In the genomic region with DNA sequence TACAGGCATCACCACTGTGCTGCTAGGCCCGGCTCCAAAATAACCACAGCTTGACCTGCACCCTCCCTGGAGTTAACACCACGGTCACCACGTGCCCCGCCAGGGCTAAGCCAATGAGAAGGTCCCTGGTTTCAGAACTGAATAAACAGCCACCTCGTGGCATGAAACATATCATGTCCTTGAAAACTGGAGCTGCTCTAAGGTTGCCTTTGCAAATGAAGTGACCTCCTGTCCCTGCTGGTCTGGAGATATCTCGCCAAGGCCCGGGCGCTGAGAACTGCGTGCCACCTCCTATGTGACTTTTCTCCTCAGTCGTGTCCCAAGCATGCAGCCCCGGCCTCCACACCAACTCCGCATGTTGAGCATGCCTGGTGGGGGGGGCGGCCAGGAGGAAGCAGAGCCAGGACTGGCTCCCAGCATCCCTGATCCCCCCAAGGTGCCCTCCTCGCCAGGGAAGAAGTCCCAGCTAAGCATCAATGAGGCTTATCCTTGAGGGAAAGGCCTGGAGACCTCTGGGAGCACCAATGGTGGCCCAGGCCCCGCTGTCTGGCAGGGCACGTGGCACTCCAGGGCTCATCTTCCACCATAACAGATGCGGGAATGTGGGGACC, we compare ENCODE assay signal across 1 cellular context.
TF ChIP-seq lines count a peak whose summit lies in the region.

No MANE protein-coding gene starts in this region.

TF ChIP-seq in SK-N-SH treated with all-trans-retinoic acid at 6 μM for 48 hours, 23 proteins besides CTCF, POLR2A, EP300 and RAD21 (continued from another document):
- TF ChIP-seq, protein P1, sequence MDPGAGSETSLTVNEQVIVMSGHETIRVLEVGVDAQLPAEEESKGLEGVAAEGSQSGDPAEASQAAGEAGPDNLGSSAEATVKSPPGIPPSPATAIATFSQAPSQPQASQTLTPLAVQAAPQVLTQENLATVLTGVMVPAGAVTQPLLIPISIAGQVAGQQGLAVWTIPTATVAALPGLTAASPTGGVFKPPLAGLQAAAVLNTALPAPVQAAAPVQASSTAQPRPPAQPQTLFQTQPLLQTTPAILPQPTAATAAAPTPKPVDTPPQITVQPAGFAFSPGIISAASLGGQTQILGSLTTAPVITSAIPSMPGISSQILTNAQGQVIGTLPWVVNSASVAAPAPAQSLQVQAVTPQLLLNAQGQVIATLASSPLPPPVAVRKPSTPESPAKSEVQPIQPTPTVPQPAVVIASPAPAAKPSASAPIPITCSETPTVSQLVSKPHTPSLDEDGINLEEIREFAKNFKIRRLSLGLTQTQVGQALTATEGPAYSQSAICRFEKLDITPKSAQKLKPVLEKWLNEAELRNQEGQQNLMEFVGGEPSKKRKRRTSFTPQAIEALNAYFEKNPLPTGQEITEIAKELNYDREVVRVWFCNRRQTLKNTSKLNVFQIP (CRISPR knock-in tag; IDR thresholded peaks at IDR 0.05; ENCODE audit: borderline replicate concordance, low read depth) = no peak
